Comparison of ENCODE assay signal across 30 cellular contexts in the genomic region with DNA sequence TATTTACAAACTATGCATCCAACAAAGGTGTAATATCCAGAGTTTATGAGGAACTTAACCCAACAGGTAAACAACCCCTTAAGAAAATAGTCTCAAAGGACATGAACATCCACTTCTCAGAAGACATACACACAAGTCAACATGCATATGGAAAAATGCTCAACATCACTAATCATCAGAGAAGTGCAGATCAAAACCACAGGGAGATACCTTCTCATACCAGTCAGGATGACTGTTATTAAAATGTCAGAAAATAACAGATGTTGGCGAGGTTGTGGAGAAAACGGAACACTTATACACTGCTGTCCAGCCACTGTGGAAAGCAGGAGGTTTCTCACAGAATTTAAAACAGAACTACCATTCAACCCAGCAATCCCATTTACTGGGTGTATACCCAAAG.
"Had no signal": no experiment of that assay in that cellular context is flagged by ENCODE, and none has a peak within 500 bp of the region (broad histone marks: within the 10 kb centered on the region; RNA-seq: fewer than 3 reads in every experiment).

No MANE protein-coding gene starts in this region.

- H3K4me1 ChIP-seq: colonic mucosa, gastrocnemius medialis, pancreas, right lobe of liver, uterus had no signal

- H3K9me3 ChIP-seq: colonic mucosa, gastrocnemius medialis, left lung, mucosa of descending colon, pancreas, right lobe of liver, suprapubic skin, transverse colon, upper lobe of right lung, uterus had no signal

- DNase-seq: colonic mucosa; effector CD8-positive, alpha-beta T cell; endodermal cell; foreskin fibroblast; gastrocnemius medialis; head of caudate nucleus; kidney; left lung; mesenchymal stem cell; mucosa of descending colon; naive B cell; nephron progenitor cell; occipital lobe; pancreas; retina; right lobe of liver; stimulated activated CD4-positive, alpha-beta T cell treated with anti-CD3 and anti-CD28 coated beads, Interleukin-12 subunit alpha, Interleukin-12 subunit beta, amount 100 ng/mL, for 4 hours; stimulated activated CD4-positive, alpha-beta T cell treated with anti-CD3 and anti-CD28 coated beads, Interleukin-1b, Interleukin-23, amount 100 ng/mL, for 48 hours; stimulated activated CD4-positive, alpha-beta T cell treated with anti-CD3 and anti-CD28 coated beads, Interleukin-4, amount 100 ng/mL, for 1 hour; stimulated activated CD8-positive, alpha-beta memory T cell treated with anti-CD3 and anti-CD28 coated beads, Interleukin-4, amount 100 ng/mL, for 48 hours; stimulated activated naive CD4-positive, alpha-beta T cell treated with Interleukin-2 at 50 U/mL for 16 hours; transverse colon; upper lobe of right lung; uterus had no signal

- H3K4me3 ChIP-seq: colonic mucosa, gastrocnemius medialis, left lung, mucosa of descending colon, pancreas, right lobe of liver, smooth muscle cell, suprapubic skin, transverse colon, upper lobe of right lung, uterus had no signal

- H3K36me3 ChIP-seq: colonic mucosa, gastrocnemius medialis, left lung, pancreas, right lobe of liver, suprapubic skin, transverse colon, upper lobe of right lung, uterus had no signal

- H3K9me3 Mint-ChIP-seq: dendritic cell treated with granulocyte-macrophage colony-stimulating factor and Interleukin-4, amounts not matched to agents 40 ng/mL and 50 ng/mL, for 4 days; endodermal cell; mesothelial cell of epicardium; naive B cell had no signal

- H3K27ac Mint-ChIP-seq: dendritic cell treated with granulocyte-macrophage colony-stimulating factor and Interleukin-4, amounts not matched to agents 40 ng/mL and 50 ng/mL, for 4 days; endodermal cell; mesothelial cell of epicardium; nephron progenitor cell had no signal

- H3K4me3 Mint-ChIP-seq: dendritic cell treated with granulocyte-macrophage colony-stimulating factor and Interleukin-4, amounts not matched to agents 40 ng/mL and 50 ng/mL, for 4 days; endodermal cell; mesothelial cell of epicardium; naive B cell; nephron progenitor cell had no signal

- H3K27me3 Mint-ChIP-seq: dendritic cell treated with granulocyte-macrophage colony-stimulating factor and Interleukin-4, amounts not matched to agents 40 ng/mL and 50 ng/mL, for 4 days; naive B cell had no signal

- H3K27ac ChIP-seq: colonic mucosa, epithelial cell of prostate, gastrocnemius medialis, left lung, pancreas, right lobe of liver, suprapubic skin, transverse colon, upper lobe of right lung, uterus had no signal

- ATAC-seq: esophagus mucosa, gastrocnemius medialis, left lung, mucosa of descending colon, pancreas, right lobe of liver, upper lobe of right lung had no signal

- H3K4me1 Mint-ChIP-seq: endodermal cell, mesothelial cell of epicardium, nephron progenitor cell had no signal

- H3K36me3 Mint-ChIP-seq: mesothelial cell of epicardium had no signal

- H3K27me3 ChIP-seq: colonic mucosa, gastrocnemius medialis, left lung, pancreas, right lobe of liver, suprapubic skin, transverse colon, upper lobe of right lung, uterus had no signal
